ENCODE assay signal across 22 cellular contexts in genomic region chr2:210635257-210635656, GRCh38.
"Had no signal": no experiment of that assay in that cellular context is flagged by ENCODE, and none has a peak within 500 bp of the region (broad histone marks: within the 10 kb centered on the region; RNA-seq: fewer than 3 reads in every experiment).

No MANE protein-coding gene starts in this region.

- H3K27me3 ChIP-seq: body of pancreas, esophagus squamous epithelium, transverse colon, uterus had no signal

- H3K4me1 ChIP-seq: body of pancreas, esophagus squamous epithelium, transverse colon, uterus had no signal

- H3K27ac ChIP-seq: body of pancreas, esophagus squamous epithelium, transverse colon, uterus had no signal

- DNase-seq: activated CD4-positive, alpha-beta T cell treated with anti-CD3 and anti-CD28 coated beads, Interleukin-2, amount 10 ng/mL, durations not matched to agents 24 days and 14 days; activated CD8-positive, alpha-beta T cell treated with anti-CD3 and anti-CD28 coated beads, Interleukin-2, amount 10 ng/mL, durations not matched to agents 7 days and 5 days; activated naive CD4-positive, alpha-beta T cell treated with Interleukin-2 at 50 U/mL for 16 hours; activated naive CD8-positive, alpha-beta T cell treated with anti-CD3 and anti-CD28 coated beads, Interleukin-2, amount 10 ng/mL, durations not matched to agents 7 days and 5 days; activated T-cell treated with anti-CD3 and anti-CD28 coated beads, Interleukin-2, amount 50 U/mL, for 24 hours; body of pancreas; central memory CD4-positive, alpha-beta T cell; effector CD8-positive, alpha-beta T cell; esophagus squamous epithelium; foreskin fibroblast; hypothalamus; islet precursor cell; left colon; nephron progenitor cell; occipital lobe; retina; stimulated activated CD8-positive, alpha-beta memory T cell treated with anti-CD3 and anti-CD28 coated beads, Interleukin-4, amount 100 ng/mL, for 48 hours; stimulated activated naive CD4-positive, alpha-beta T cell; substantia nigra; T1000; transverse colon; uterus had no signal

- H3K9me3 ChIP-seq: body of pancreas, esophagus squamous epithelium, transverse colon, uterus had no signal

- H3K4me3 ChIP-seq: body of pancreas, esophagus squamous epithelium, transverse colon, uterus had no signal

- ATAC-seq: activated CD8-positive, alpha-beta T cell treated with anti-CD3 and anti-CD28 coated beads, Interleukin-2, amount 10 ng/mL, durations not matched to agents 7 days and 5 days; body of pancreas; left colon had no signal

- H3K36me3 ChIP-seq: esophagus squamous epithelium, transverse colon, uterus had no signal
